ENCODE assay signal across 13 cellular contexts in the genomic region with DNA sequence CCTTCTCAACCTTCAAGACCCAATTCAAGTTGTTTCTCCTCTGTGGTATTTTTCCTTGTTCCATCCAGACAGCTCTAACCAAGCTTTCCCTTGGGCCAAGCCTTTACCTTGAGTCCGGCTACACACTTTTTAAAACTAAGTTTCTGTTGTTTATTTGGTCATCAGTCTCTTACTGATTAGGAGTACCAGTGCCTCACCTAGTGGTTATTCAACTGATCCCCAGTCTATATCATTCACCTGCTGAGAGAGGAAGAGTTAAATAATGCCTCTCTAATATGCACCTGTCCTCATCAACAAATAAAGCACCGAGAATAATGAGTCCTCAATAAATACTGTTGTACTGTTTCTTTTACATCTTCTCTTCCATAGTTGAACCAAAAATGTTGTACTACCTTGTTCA.
DNase-seq lines count a peak whose midpoint lies in the region; ATAC-seq and TF ChIP-seq lines count a peak whose summit lies in the region.
"Had no signal": no experiment of that assay in that cellular context is flagged by ENCODE, and none has a peak within 500 bp of the region (broad histone marks: within the 10 kb centered on the region; RNA-seq: fewer than 3 reads in every experiment).

No MANE protein-coding gene starts in this region.

- no peak overlapping the region for H3K27ac ChIP-seq in breast epithelium

- intact Hi-C loops in MCF 10A (cut with micrococcal nuclease) (loop anchor here (2.0 to 5.0 kb wide), 3 partner anchors 254 to 1934 kb away; no protein-coding TSS in a partner anchor), breast epithelium (cut with DNase I; ENCODE audit: low total_unique reads) (no loop called here)

- no TSS peak for BruUV-seq in MCF 10A (replicated peaks; lab: Mats Ljungman, UMichigan)

- no peaks in the 10 kb centered on the region for H3K4me1 Mint-ChIP-seq in MCF 10A (ENCODE audit: insufficient read depth, unreplicated experiment)
- no peaks in the 10 kb centered on the region for H3K4me1 Mint-ChIP-seq in stimulated activated effector memory CD8-positive, alpha-beta T cell treated with anti-CD3 and anti-CD28 coated beads, Interleukin-12 subunit alpha, Interleukin-12 subunit beta, amount 100 ng/mL, for 72 hours
- no peaks in the 10 kb centered on the region for H3K4me1 Mint-ChIP-seq in activated naive CD4-positive, alpha-beta T cell treated with anti-CD3 and anti-CD28 coated beads, Interleukin-2, amount 10 ng/mL, durations not matched to agents 7 days and 5 days
- H3K4me1 Mint-ChIP-seq: activated B cell treated with CpG ODN at 0.5 μM for 24 hours had no signal

- H3K4me3 ChIP-seq in breast epithelium, result no peak overlapping the region

- peak; percentile 24 for ATAC-seq in stimulated activated effector memory CD8-positive, alpha-beta T cell treated with anti-CD3 and anti-CD28 coated beads, Interleukin-12 subunit alpha, Interleukin-12 subunit beta, amount 100 ng/mL, for 72 hours
- no peak for ATAC-seq in HG02852 (IDR thresholded peaks at IDR 0.05; ENCODE audit: unreplicated experiment)

- H3K4me3 Mint-ChIP-seq in MCF 10A (ENCODE audit: unreplicated experiment), result no peak overlapping the region
- no peak overlapping the region for H3K4me3 Mint-ChIP-seq in stimulated activated effector memory CD8-positive, alpha-beta T cell treated with anti-CD3 and anti-CD28 coated beads, Interleukin-12 subunit alpha, Interleukin-12 subunit beta, amount 100 ng/mL, for 72 hours
- no peak overlapping the region for H3K4me3 Mint-ChIP-seq in activated naive CD4-positive, alpha-beta T cell treated with anti-CD3 and anti-CD28 coated beads, Interleukin-2, amount 10 ng/mL, durations not matched to agents 7 days and 5 days
- H3K4me3 Mint-ChIP-seq: activated B cell treated with CpG ODN at 0.5 μM for 24 hours; stimulated activated naive CD8-positive, alpha-beta T cell treated with anti-CD3 and anti-CD28 coated beads, Interleukin-15, Interleukin-2, amounts not matched to agents 100 ng/mL and 50 ng/mL, for 24 hours had no signal

- H3K9me3 ChIP-seq in breast epithelium, result no peaks in the 10 kb centered on the region

- H3K36me3 ChIP-seq in breast epithelium, result no peaks in the 10 kb centered on the region

- no peaks in the 10 kb centered on the region for H3K27me3 Mint-ChIP-seq in MCF 10A (ENCODE audit: insufficient read depth, unreplicated experiment)
- no peaks in the 10 kb centered on the region for H3K27me3 Mint-ChIP-seq in activated naive CD4-positive, alpha-beta T cell treated with anti-CD3 and anti-CD28 coated beads, Interleukin-2, amount 10 ng/mL, durations not matched to agents 7 days and 5 days
- H3K27me3 Mint-ChIP-seq: activated B cell treated with CpG ODN at 0.5 μM for 24 hours had no signal

- H3K27ac Mint-ChIP-seq in MCF 10A (ENCODE audit: low read depth, unreplicated experiment), result no peak overlapping the region
- no peak overlapping the region for H3K27ac Mint-ChIP-seq in stimulated activated effector memory CD8-positive, alpha-beta T cell treated with anti-CD3 and anti-CD28 coated beads, Interleukin-12 subunit alpha, Interleukin-12 subunit beta, amount 100 ng/mL, for 72 hours
- no peak overlapping the region for H3K27ac Mint-ChIP-seq in activated naive CD4-positive, alpha-beta T cell treated with anti-CD3 and anti-CD28 coated beads, Interleukin-2, amount 10 ng/mL, durations not matched to agents 7 days and 5 days
- H3K27ac Mint-ChIP-seq: activated B cell treated with CpG ODN at 0.5 μM for 24 hours; stimulated activated naive CD8-positive, alpha-beta T cell treated with anti-CD3 and anti-CD28 coated beads, Interleukin-15, Interleukin-2, amounts not matched to agents 100 ng/mL and 50 ng/mL, for 24 hours had no signal

- TF ChIP-seq CTCF in MCF 10A (IDR thresholded peaks at IDR 0.05; ENCODE audit: unreplicated experiment) (peak; percentile 45), breast epithelium (IDR thresholded peaks at IDR 0.05) (no peak)

- H3K27me3 ChIP-seq in breast epithelium, result no peaks in the 10 kb centered on the region

- DNase-seq in MCF 10A (ENCODE audit: unreplicated experiment) (peak; percentile 18), breast epithelium (ENCODE audit: low spot score in 2 of 2) (no peak), NCI-H345 treated with DMSO at 0.1 percent for 48 hours (lab: John Stamatoyannopoulos, UW; ENCODE audit: unreplicated experiment) (peak; percentile 28), dermis blood vessel endothelial cell (peak; percentile 45), DMS114 treated with DMSO at 0.1 percent for 48 hours (lab: John Stamatoyannopoulos, UW; ENCODE audit: unreplicated experiment) (no peak)
- no peak for DNase-seq in stimulated activated effector memory CD8-positive, alpha-beta T cell treated with anti-CD3 and anti-CD28 coated beads, Interleukin-12 subunit alpha, Interleukin-12 subunit beta, amount 100 ng/mL, for 72 hours (ENCODE audit: low spot score in 2 of 2)
- DNase-seq in activated naive CD4-positive, alpha-beta T cell treated with anti-CD3 and anti-CD28 coated beads, Interleukin-2, amount 10 ng/mL, durations not matched to agents 7 days and 5 days, result no peak
- DNase-seq: activated B cell treated with CpG ODN at 0.5 μM for 24 hours, AML-193, NCI-H187 treated with DMSO at 0.1 percent for 48 hours, Right ventricle myocardium superior had no signal

- H3K9me3 Mint-ChIP-seq in MCF 10A (ENCODE audit: unreplicated experiment), result no peaks in the 10 kb centered on the region
- no peaks in the 10 kb centered on the region for H3K9me3 Mint-ChIP-seq in stimulated activated effector memory CD8-positive, alpha-beta T cell treated with anti-CD3 and anti-CD28 coated beads, Interleukin-12 subunit alpha, Interleukin-12 subunit beta, amount 100 ng/mL, for 72 hours
- no peaks in the 10 kb centered on the region for H3K9me3 Mint-ChIP-seq in activated naive CD4-positive, alpha-beta T cell treated with anti-CD3 and anti-CD28 coated beads, Interleukin-2, amount 10 ng/mL, durations not matched to agents 7 days and 5 days
- H3K9me3 Mint-ChIP-seq: activated B cell treated with CpG ODN at 0.5 μM for 24 hours; stimulated activated naive CD8-positive, alpha-beta T cell treated with anti-CD3 and anti-CD28 coated beads, Interleukin-15, Interleukin-2, amounts not matched to agents 100 ng/mL and 50 ng/mL, for 24 hours had no signal

- no peaks in the 10 kb centered on the region for H3K4me1 ChIP-seq in breast epithelium

- no peaks in the 10 kb centered on the region for H3K36me3 Mint-ChIP-seq in MCF 10A (ENCODE audit: insufficient read depth, unreplicated experiment)
- H3K36me3 Mint-ChIP-seq in stimulated activated effector memory CD8-positive, alpha-beta T cell treated with anti-CD3 and anti-CD28 coated beads, Interleukin-12 subunit alpha, Interleukin-12 subunit beta, amount 100 ng/mL, for 72 hours, result no peaks in the 10 kb centered on the region
- no peaks in the 10 kb centered on the region for H3K36me3 Mint-ChIP-seq in activated naive CD4-positive, alpha-beta T cell treated with anti-CD3 and anti-CD28 coated beads, Interleukin-2, amount 10 ng/mL, durations not matched to agents 7 days and 5 days

- no peak for TF ChIP-seq POLR2A in breast epithelium (IDR thresholded peaks at IDR 0.05)

- POLR2A ChIA-PET in MCF 10A (lab: Yijun Ruan, JAX), result no interaction called here

- CTCF ChIA-PET in MCF 10A (lab: Yijun Ruan, JAX), result interaction anchor here (0.5 to 1.4 kb wide), 18 partner anchors 9 to 1780 kb away, joined by 3 to 10 read pairs (median 4); no protein-coding TSS in a partner anchor
- CTCF ChIA-PET in activated naive CD4-positive, alpha-beta T cell treated with anti-CD3 and anti-CD28 coated beads, Interleukin-2, amount 10 ng/mL, durations not matched to agents 7 days and 5 days (lab: Charles Lee), result no interaction called here

Comparison
In these comparisons a context has a peak if more than half of its experiments do, and no peak if none do; other contexts are left out.
1. DNase-seq: peak in MCF 10A (single experiment), NCI-H345 treated with DMSO at 0.1 percent for 48 hours (single experiment) and dermis blood vessel endothelial cell (single experiment); none in breast epithelium (0 of 2), stimulated activated effector memory CD8-positive, alpha-beta T cell treated with anti-CD3 and anti-CD28 coated beads, Interleukin-12 subunit alpha, Interleukin-12 subunit beta, amount 100 ng/mL, for 72 hours (0 of 2), DMS114 treated with DMSO at 0.1 percent for 48 hours (single experiment) and activated naive CD4-positive, alpha-beta T cell treated with anti-CD3 and anti-CD28 coated beads, Interleukin-2, amount 10 ng/mL, durations not matched to agents 7 days and 5 days (single experiment).